13 cellular contexts compared by ENCODE assay signal in genomic region chr5:142849880-142850279, GRCh38.
"Had no signal": no experiment of that assay in that cellular context is flagged by ENCODE, and none has a peak within 500 bp of the region (broad histone marks: within the 10 kb centered on the region; RNA-seq: fewer than 3 reads in every experiment).

No MANE protein-coding gene starts in this region.

- H3K27ac ChIP-seq: psoas muscle, stomach, thoracic aorta had no signal

- H3K36me3 ChIP-seq: stomach, thoracic aorta had no signal

- ATAC-seq: esophagus mucosa, left ventricle myocardium superior, psoas muscle, sciatic nerve had no signal

- H3K4me3 ChIP-seq: psoas muscle, stomach, thoracic aorta had no signal

- H3K27me3 Mint-ChIP-seq: activated naive CD8-positive, alpha-beta T cell treated with anti-CD3 and anti-CD28 coated beads, Interleukin-2, amount 10 ng/mL, durations not matched to agents 7 days and 5 days; memory B cell had no signal

- H3K9me3 ChIP-seq: psoas muscle, stomach, thoracic aorta had no signal

- H3K27me3 ChIP-seq: stomach had no signal

- DNase-seq: activated naive CD4-positive, alpha-beta T cell; activated naive CD8-positive, alpha-beta T cell treated with anti-CD3 and anti-CD28 coated beads, Interleukin-2, amount 10 ng/mL, durations not matched to agents 7 days and 5 days; anterior cingulate cortex; hippocampal formation; left ventricle myocardium superior; nephron progenitor cell; psoas muscle; stomach had no signal

- H3K4me3 Mint-ChIP-seq: activated naive CD8-positive, alpha-beta T cell treated with anti-CD3 and anti-CD28 coated beads, Interleukin-2, amount 10 ng/mL, durations not matched to agents 7 days and 5 days; activated T-helper 1 cell treated with anti-CD3 and anti-CD28 coated beads, Interleukin-12 subunit alpha, Interleukin-12 subunit beta, Interleukin-2, Interleukin-4 antibody, amounts not matched to agents 30 ng/mL and 10 ng/mL and 1 ng/mL, durations not matched to agents 14 hours and 24 hours and 36 hours; memory B cell; nephron progenitor cell had no signal

- H3K27ac Mint-ChIP-seq: memory B cell, nephron progenitor cell had no signal

- H3K9me3 Mint-ChIP-seq: activated naive CD8-positive, alpha-beta T cell treated with anti-CD3 and anti-CD28 coated beads, Interleukin-2, amount 10 ng/mL, durations not matched to agents 7 days and 5 days; activated T-helper 1 cell treated with anti-CD3 and anti-CD28 coated beads, Interleukin-12 subunit alpha, Interleukin-12 subunit beta, Interleukin-2, Interleukin-4 antibody, amounts not matched to agents 30 ng/mL and 10 ng/mL and 1 ng/mL, durations not matched to agents 14 hours and 24 hours and 36 hours; memory B cell; nephron progenitor cell had no signal

- H3K36me3 Mint-ChIP-seq: memory B cell had no signal
